ENCODE assay signal across 8 cellular contexts in genomic region chr1:109250454-109251276, GRCh38. TPM values are rescaled to one million over a fixed set of nuclear protein-coding genes. Genes with fewer than 3 reads are reported as not detected.
DNase-seq lines count a peak whose midpoint lies in the region; ATAC-seq and TF ChIP-seq lines count a peak whose summit lies in the region.

No MANE protein-coding gene starts in this region.

- H3K4me3 Mint-ChIP-seq in GM23338: peak overlapping the region; percentile 70

- H3K36me3 Mint-ChIP-seq in GM23338 (ENCODE audit: low read depth): peaks cover 28% of the 10 kb centered on the region

- TF ChIP-seq CTCF in GM23338 (conservative IDR thresholded peaks at IDR 0.05; ENCODE audit: low read depth in 2 of 2) (no peak), hepatocyte (IDR thresholded peaks at IDR 0.05; ENCODE audit: poor library complexity) (no peak)

- H3K9ac ChIP-seq in skeletal muscle satellite cell (ENCODE audit: low read depth, low read length): no peak overlapping the region

- H3K27me3 Mint-ChIP-seq in GM23338 (ENCODE audit: insufficient read depth, low read depth, poor library complexity): peaks cover 26% of the 10 kb centered on the region

- H3F3A ChIP-seq in GM23338 (replicated peaks; ENCODE audit: low read depth): no peaks in the 10 kb centered on the region

- H4K20me1 ChIP-seq in GM23338 (replicated peaks; ENCODE audit: insufficient read depth): no peaks in the 10 kb centered on the region
- no peaks in the 10 kb centered on the region for H4K20me1 ChIP-seq in hepatocyte (ENCODE audit: insufficient read depth, poor library complexity, severe bottlenecking)

- 95% methylated on average over 30 of the region's 33 CpGs for WGBS in hepatocyte (ENCODE audit: low lambda C conversion rate, missing lambda C conversion rate)

- no peaks in the 10 kb centered on the region for H3K36me3 ChIP-seq in GM23338 (ENCODE audit: insufficient read depth)
- no peaks in the 10 kb centered on the region for H3K36me3 ChIP-seq in hepatocyte (replicated peaks; ENCODE audit: insufficient read depth, low read depth)
- no peaks in the 10 kb centered on the region for H3K36me3 ChIP-seq in skeletal muscle satellite cell (ENCODE audit: insufficient read depth, low read length)

- H3K9me3 ChIP-seq in hepatocyte (ENCODE audit: low read depth) (no peaks in the 10 kb centered on the region), skeletal muscle satellite cell (replicated peaks; ENCODE audit: low read length) (no peaks in the 10 kb centered on the region)

- H3K4me1 ChIP-seq in GM23338 (ENCODE audit: insufficient read depth) (peaks cover 38% of the 10 kb centered on the region), hepatocyte (ENCODE audit: insufficient read depth) (peaks cover 21% of the 10 kb centered on the region), skeletal muscle satellite cell (ENCODE audit: control insufficient read depth, insufficient read depth, low read length) (peaks cover 29% of the 10 kb centered on the region)

- peaks cover 29% of the 10 kb centered on the region for H3K4me1 Mint-ChIP-seq in GM23338

- peaks cover 17% of the 10 kb centered on the region; the same call in 2 of the 3 replicates for H3K9me3 Mint-ChIP-seq in GM23338

- H3K4me3 ChIP-seq in GM23338: peak overlapping the region; percentile 57
- H3K4me3 ChIP-seq in hepatocyte: no peak overlapping the region
- H3K4me3 ChIP-seq in skeletal muscle satellite cell (ENCODE audit: low read length): no peak overlapping the region

- H3K9me2 ChIP-seq in GM23338 (ENCODE audit: insufficient read depth) (no peaks in the 10 kb centered on the region), hepatocyte (replicated peaks; ENCODE audit: insufficient read depth) (no peaks in the 10 kb centered on the region)

- H3K27ac ChIP-seq in GM23338 (ENCODE audit: low read depth): no peak overlapping the region
- no peak overlapping the region for H3K27ac ChIP-seq in hepatocyte

- no peak overlapping the region for H2AFZ ChIP-seq in GM23338
- H2AFZ ChIP-seq in hepatocyte: no peak overlapping the region

- DNase-seq in GM23338 (ENCODE audit: low spot score) (no peak), T1000 (lab: John Stamatoyannopoulos, UW) (peak; percentile 18), hepatocyte (ENCODE audit: low spot score) (no peak), GDM1 (lab: John Stamatoyannopoulos, UW) (no peak), A172 (ENCODE audit: low spot score) (no peak), HCEC 1CT (no peak), NCI-H526 (lab: John Stamatoyannopoulos, UW) (no peak)

- peak overlapping the region; percentile 84 for H3K4me2 ChIP-seq in GM23338
- H3K4me2 ChIP-seq in hepatocyte: peak overlapping the region; percentile 92
- H3K4me2 ChIP-seq in skeletal muscle satellite cell (ENCODE audit: low read length): peak overlapping the region; percentile 95

- H3K27me3 ChIP-seq in GM23338 (ENCODE audit: insufficient read depth): peaks cover 12% of the 10 kb centered on the region
- no peaks in the 10 kb centered on the region for H3K27me3 ChIP-seq in hepatocyte
- H3K27me3 ChIP-seq in skeletal muscle satellite cell (ENCODE audit: control insufficient read depth, insufficient read depth, low read length): peaks cover 13% of the 10 kb centered on the region

- peaks cover 11% of the 10 kb centered on the region; the same call in 1 of the 2 replicates for H3K79me2 ChIP-seq in GM23338 (replicated peaks; ENCODE audit: insufficient read depth)
- H3K79me2 ChIP-seq in hepatocyte: no peaks in the 10 kb centered on the region

- ATAC-seq in GM23338: no peak

- H3K27ac Mint-ChIP-seq in GM23338: no peak overlapping the region

TF ChIP-seq in GM23338, 12 proteins besides CTCF, POLR2A, EP300 and RAD21 (continues in another document):
- TF ChIP-seq REST (IDR thresholded peaks at IDR 0.05; ENCODE audit: unreplicated experiment): no peak
- no peak for TF ChIP-seq STAT1 (IDR thresholded peaks at IDR 0.05; ENCODE audit: unreplicated experiment)
- no peak for TF ChIP-seq ZNF114 (CRISPR knock-in tag; IDR thresholded peaks at IDR 0.05)
- no peak for TF ChIP-seq NANOG (IDR thresholded peaks at IDR 0.05; ENCODE audit: borderline replicate concordance)
- no peak for TF ChIP-seq ETS1 (IDR thresholded peaks at IDR 0.05)
- TF ChIP-seq JUNB (IDR thresholded peaks at IDR 0.05; ENCODE audit: unreplicated experiment): no peak
- no peak for TF ChIP-seq EZH2phosphoT487 (IDR thresholded peaks at IDR 0.05; ENCODE audit: unreplicated experiment)
- no peak for TF ChIP-seq EZH2 (IDR thresholded peaks at IDR 0.05; ENCODE audit: low read depth, unreplicated experiment)

RNA-seq across cellular contexts. Expression of gene CELSR2, which starts 1.3 kb away (rescaled TPM):
- 30.4 and 35.1 TPM in 2 replicates for total RNA-seq in GM23338 (2014; rRNA removed; shearing (Covaris generic))
- polyA plus RNA-seq in GM23338 (2016; fragmentation: Nextera tagmentation; extraction: Ambion mirVana): 11.1 and 11.2 TPM in 2 replicates
- total RNA-seq in hepatocyte: 2.6 and 3.7 TPM in 2 replicates
- polyA plus RNA-seq in hepatocyte: 3.2 and 3.3 TPM in 2 replicates
- 0.25 and 0.44 TPM in 2 replicates for total RNA-seq in skeletal muscle satellite cell (2012; rRNA removed)
- 10.3 and 14.9 TPM in 2 replicates for total RNA-seq in A172 (2014; rRNA removed; shearing (Covaris generic))

RNA-seq across cellular contexts. Expression of gene PSRC1, which starts 32.3 kb away (rescaled TPM):
- total RNA-seq in GM23338 (2014; rRNA removed; shearing (Covaris generic)): 50.6 and 61.1 TPM in 2 replicates
- 51.4 and 55.0 TPM in 2 replicates for polyA plus RNA-seq in GM23338 (2016; fragmentation: Nextera tagmentation; extraction: Ambion mirVana)
- total RNA-seq in hepatocyte: 10.1 and 14.3 TPM in 2 replicates
- 9.1 and 13.7 TPM in 2 replicates for polyA plus RNA-seq in hepatocyte
- total RNA-seq in skeletal muscle satellite cell (2012; rRNA removed): 9.4 TPM in 2 replicates
- total RNA-seq in A172 (2014; rRNA removed; shearing (Covaris generic)): 32.7 and 42.3 TPM in 2 replicates

RNA-seq across cellular contexts. Expression of gene SARS1, which starts 36.9 kb away (rescaled TPM):
- total RNA-seq in GM23338 (2014; rRNA removed; shearing (Covaris generic)): 166 and 168 TPM in 2 replicates
- polyA plus RNA-seq in GM23338 (2016; fragmentation: Nextera tagmentation; extraction: Ambion mirVana) (125 and 141 TPM in 2 replicates), hepatocyte (125 and 158 TPM in 2 replicates)
- 179 and 180 TPM in 2 replicates for total RNA-seq in hepatocyte
- 199 and 255 TPM in 2 replicates for total RNA-seq in skeletal muscle satellite cell (2012; rRNA removed)
- 224 and 232 TPM in 2 replicates for total RNA-seq in A172 (2014; rRNA removed; shearing (Covaris generic))

RNA-seq across cellular contexts. Expression of gene MYBPHL, which starts 56.1 kb away (rescaled TPM):
- total RNA-seq in GM23338 (2014; rRNA removed; shearing (Covaris generic)): not detected in 2 replicates
- polyA plus RNA-seq in GM23338 (2016; fragmentation: Nextera tagmentation; extraction: Ambion mirVana): 0.68 TPM in 1 of 2 replicates, not detected in the other
- 3.6 and 13.7 TPM in 2 replicates for total RNA-seq in hepatocyte
- 6.7 and 7.4 TPM in 2 replicates for polyA plus RNA-seq in hepatocyte
- total RNA-seq in skeletal muscle satellite cell (2012; rRNA removed): not detected in 2 replicates
- 1.8 TPM in 1 of 2 replicates, not detected in the other for total RNA-seq in A172 (2014; rRNA removed; shearing (Covaris generic))
